25 cellular contexts compared by ENCODE assay signal in the genomic region with DNA sequence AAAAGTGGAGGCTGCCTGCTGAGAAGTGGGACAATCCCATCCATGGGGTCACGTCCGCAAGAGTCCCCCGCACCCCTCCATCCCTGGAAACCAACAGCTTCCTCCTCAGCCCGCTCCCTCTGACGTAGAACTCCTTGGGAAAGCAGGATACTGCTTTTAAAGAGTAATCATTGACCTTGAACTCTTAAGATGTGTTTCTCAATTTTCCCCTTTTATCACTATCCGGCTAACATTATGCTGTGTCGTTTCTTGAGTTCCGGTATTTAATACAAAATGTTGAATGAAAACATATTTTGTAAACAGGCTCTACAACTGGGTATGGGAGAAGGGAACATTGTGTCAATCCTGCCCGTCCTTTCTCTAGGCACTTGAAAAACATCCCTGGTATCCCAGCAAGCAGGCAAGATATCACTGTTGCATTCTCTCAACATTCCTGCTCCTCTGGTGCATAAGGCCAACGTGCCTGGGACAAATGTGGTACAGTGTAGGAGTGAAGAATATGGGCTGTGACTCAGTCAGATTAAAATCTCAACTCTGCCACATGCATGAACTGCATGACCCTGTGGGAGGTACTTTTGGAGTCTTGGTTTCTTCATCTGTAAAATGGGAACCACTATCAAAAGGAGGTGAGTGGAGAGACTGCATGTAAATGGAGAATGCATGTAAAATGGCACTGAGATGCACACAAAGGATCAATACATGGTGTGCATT. TPM values are rescaled to one million over a fixed set of nuclear protein-coding genes. Genes with fewer than 3 reads are reported as not detected.
A peak's percentile ranks its signal among the peaks of the same experiment; 100 is the strongest.
DNase-seq lines count a peak whose midpoint lies in the region; FAIRE-seq and TF ChIP-seq lines count a peak whose summit lies in the region.
"Had no signal": no experiment of that assay in that cellular context is flagged by ENCODE, and none has a peak within 500 bp of the region (broad histone marks: within the 10 kb centered on the region; RNA-seq: fewer than 3 reads in every experiment).

No MANE protein-coding gene starts in this region.

- no peaks in the 10 kb centered on the region for H3K27me3 ChIP-seq in ovary
- H3K27me3 ChIP-seq: SJCRH30 had no signal

- H3K4me1 ChIP-seq in ovary (ENCODE audit: insufficient read depth): peaks cover 6% of the 10 kb centered on the region
- H3K4me1 ChIP-seq: SJCRH30 had no signal

- no peaks in the 10 kb centered on the region for H3K36me3 ChIP-seq in ovary
- H3K36me3 ChIP-seq: HAP-1, SJCRH30, thoracic aorta had no signal

- intact Hi-C loops in ovary (cut with DNase I): loop anchor here in 2 of 4 donors (2.0 kb wide), 2 partner anchors 48 to 54 kb away; no protein-coding TSS in a partner anchor

- FAIRE-seq in GM12892 (lab: Jason Lieb, UNC): no peak
- FAIRE-seq: TTC549 had no signal

- 1 to 17% (median 3%) methylated on average over 10 of the region's 10 CpGs for WGBS in ovary, 3 donors

- H3K27ac ChIP-seq in ovary: peak overlapping the region in 1 of 2 donors; percentile 42
- H3K27ac ChIP-seq: C4-2B, epithelial cell of prostate, HL-60, SJCRH30, thoracic aorta had no signal

- H3K9me3 ChIP-seq in ovary: no peaks in the 10 kb centered on the region
- H3K9me3 ChIP-seq: HAP-1, SJCRH30, thoracic aorta had no signal

- H3K4me3 ChIP-seq in NB4 (ENCODE audit: low read depth, low read length): no peak overlapping the region
- no peak overlapping the region for H3K4me3 ChIP-seq in fibroblast of pulmonary artery (replicated peaks; ENCODE audit: low read depth, low read length)
- H3K4me3 ChIP-seq in ovary: no peak overlapping the region
- H3K4me3 ChIP-seq: HAP-1, lung, SJCRH30, thoracic aorta had no signal

- TF ChIP-seq EP300 in ovary (IDR thresholded peaks at IDR 0.05): no peak

- TF ChIP-seq CTCF in NB4 (IDR thresholded peaks at IDR 0.05; ENCODE audit: low read depth, low read length) (no peak), fibroblast of pulmonary artery (IDR thresholded peaks at IDR 0.05; ENCODE audit: low read length, missing control alignments) (no peak), ovary (IDR thresholded peaks at IDR 0.05) (no peak)

- DNase-seq in EL: peak; percentile 19
- DNase-seq in NB4 (ENCODE audit: low read depth): peak; percentile 51
- DNase-seq in fibroblast of pulmonary artery (ENCODE audit: low read depth): peak; percentile 65
- DNase-seq in ovary: peak; percentile 70 to 80 (median 76)
- no peak for DNase-seq in activated effector memory CD4-positive, alpha-beta T cell treated with anti-CD3 and anti-CD28 coated beads, Interleukin-2, amount 50 U/mL, for 16 hours
- DNase-seq in hypothalamus (lab: John Stamatoyannopoulos, UW): no peak
- no peak for DNase-seq in mesenteric fat pad (ENCODE audit: low spot score)
- DNase-seq in GM12892 (ENCODE audit: insufficient read length): no peak
- DNase-seq: activated gamma-delta T cell treated with Interleukin-2 at 50 U/mL for 16 hours; activated naive CD8-positive, alpha-beta T cell treated with anti-CD3 and anti-CD28 coated beads, Interleukin-2, amount 50 U/mL, for 24 hours; foreskin fibroblast; NCI-H1417 treated with DMSO at 0.1 percent for 48 hours; retina; SJCRH30; stimulated activated CD4-positive, alpha-beta T cell treated with anti-CD3 and anti-CD28 coated beads, Interleukin-4, amount 100 ng/mL, for 24 hours; stimulated activated naive CD4-positive, alpha-beta T cell; T-cell had no signal

- TF ChIP-seq POLR2A in NB4 (IDR thresholded peaks at IDR 0.05; ENCODE audit: extremely low read depth, insufficient read length): no peak
- no peak for TF ChIP-seq POLR2A in ovary (IDR thresholded peaks at IDR 0.05)
- no peak for TF ChIP-seq POLR2A in GM12892 (IDR thresholded peaks at IDR 0.05; ENCODE audit: low read depth, low read length)

RNA-seq across cellular contexts. Expression of a gene that starts 52.8 kb away (rescaled TPM):
- total RNA-seq in ovary (100 to 1,000 TPM in 2 of 7 donors, 10 to 100 TPM in 5; 33.1 to 171 (median 77.2) TPM), mesenteric fat pad (8.5 TPM)
- 10 to 100 TPM; 28.2 to 56.0 TPM for polyA plus RNA-seq in ovary
- polyA plus RNA-seq in GM12892 (2012; ENCODE audit: missing spikeins): 0.21 TPM
- total RNA-seq: SJCRH30, T-cell had no signal
- polyA plus RNA-seq: AG04450 had no signal

Comparison
In these comparisons a context has a peak if more than half of its experiments do, and no peak if none do; other contexts are left out.
1. DNase-seq: peak in EL (single experiment), NB4 (single experiment), fibroblast of pulmonary artery (single experiment) and ovary (5 of 5); none in activated effector memory CD4-positive, alpha-beta T cell treated with anti-CD3 and anti-CD28 coated beads, Interleukin-2, amount 50 U/mL, for 16 hours (single experiment), hypothalamus (0 of 51), mesenteric fat pad (single experiment) and GM12892 (single experiment).